In the genomic region with DNA sequence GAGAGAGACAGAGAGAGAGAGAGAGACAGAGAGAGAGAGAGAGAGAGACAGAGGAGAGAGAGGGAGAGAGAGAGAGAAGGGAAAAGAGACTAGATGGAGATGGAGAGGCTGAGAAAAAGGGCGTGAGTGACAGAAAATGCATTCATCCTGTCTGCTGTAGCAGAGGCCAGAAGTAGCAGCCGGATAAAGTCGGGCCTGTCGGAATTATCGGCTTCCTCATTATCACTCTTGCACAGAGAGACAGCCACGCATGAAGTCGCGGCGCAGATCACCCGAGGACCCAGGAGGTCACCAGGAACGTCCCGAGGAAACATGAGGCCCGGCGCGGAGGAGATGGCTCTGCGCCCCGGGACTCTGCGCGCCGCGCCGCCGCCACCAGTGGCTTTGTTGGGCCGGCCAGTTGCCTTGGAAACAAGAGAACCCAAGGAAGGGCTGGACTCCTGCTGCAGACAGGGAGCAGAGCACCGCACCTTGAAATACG, we compare ENCODE assay signal across 11 cellular contexts.
A peak's percentile ranks its signal among the peaks of the same experiment; 100 is the strongest.
DNase-seq lines count a peak whose midpoint lies in the region; ATAC-seq and FAIRE-seq lines count a peak whose summit lies in the region.
"Had no signal": no experiment of that assay in that cellular context is flagged by ENCODE, and none has a peak within 500 bp of the region (broad histone marks: within the 10 kb centered on the region; RNA-seq: fewer than 3 reads in every experiment).

No MANE protein-coding gene starts in this region.

- intact Hi-C loops in right cardiac atrium (cut with DNase I) (no loop called here), cardiac septum (cut with DNase I) (no loop called here)

- ATAC-seq in right cardiac atrium (peak in 1 of 2 donors; percentile 25), HG02981 (IDR thresholded peaks at IDR 0.05; ENCODE audit: unreplicated experiment) (no peak)
- ATAC-seq: activated CD4-positive, CD25-positive, alpha-beta regulatory T cell treated with anti-CD3 and anti-CD28 coated beads, Interleukin-2, amount 50 U/mL, for 24 hours; PC-3 had no signal

- DNase-seq in right cardiac atrium = peak in 2 of 3 donors; percentile 28
- DNase-seq in cardiac septum (ENCODE audit: low spot score) = no peak
- peak; percentile 57 for DNase-seq in cerebellar cortex (ENCODE audit: low spot score)
- peak; percentile 85 for DNase-seq in left kidney (ENCODE audit: low read depth, low spot score)
- peak; percentile 34 for DNase-seq in urothelium cell line (ENCODE audit: low spot score)
- no peak for DNase-seq in HuH-7 (ENCODE audit: low spot score)
- DNase-seq in stimulated activated naive CD4-positive, alpha-beta T cell treated with Interleukin-2 at 50 U/mL for 16 hours (lab: John Stamatoyannopoulos, UW) = no peak
- DNase-seq: KG1 had no signal

- no peaks in the 10 kb centered on the region for H3K4me1 ChIP-seq in right cardiac atrium (ENCODE audit: control insufficient read depth, insufficient read depth, low read length)

- WGBS in right cardiac atrium = 1% methylated on average over 26 of the region's 26 CpGs

- no peak for FAIRE-seq in urothelium cell line (lab: Jason Lieb, UNC)

- H3K4me3 ChIP-seq in right cardiac atrium (ENCODE audit: low read length) = no peak overlapping the region

- no peaks in the 10 kb centered on the region for H3K9me3 ChIP-seq in right cardiac atrium (ENCODE audit: control insufficient read depth, low read length)

- no peak overlapping the region for H3K27ac ChIP-seq in right cardiac atrium (ENCODE audit: low read length)

- no peaks in the 10 kb centered on the region for H3K27me3 ChIP-seq in right cardiac atrium (ENCODE audit: control insufficient read depth, insufficient read depth)

Comparison
In these comparisons a context has a peak if more than half of its experiments do, and no peak if none do; other contexts are left out.
1. DNase-seq: peak in right cardiac atrium (2 of 3), cerebellar cortex (single experiment), left kidney (single experiment) and urothelium cell line (single experiment); none in cardiac septum (single experiment), HuH-7 (single experiment) and stimulated activated naive CD4-positive, alpha-beta T cell treated with Interleukin-2 at 50 U/mL for 16 hours (single experiment).